Comparison of ENCODE assay signal across 10 cellular contexts in genomic region chr16:72876981-72877373, GRCh38.
A peak's percentile ranks its signal among the peaks of the same experiment; 100 is the strongest.
DNase-seq lines count a peak whose midpoint lies in the region; ATAC-seq and TF ChIP-seq lines count a peak whose summit lies in the region.
"Had no signal": no experiment of that assay in that cellular context is flagged by ENCODE, and none has a peak within 500 bp of the region (broad histone marks: within the 10 kb centered on the region; RNA-seq: fewer than 3 reads in every experiment).

No MANE protein-coding gene starts in this region.

- peak in 3 of 4 donors; percentile 11 to 36 (median 30) for ATAC-seq in right lobe of liver
- ATAC-seq in activated CD4-positive, alpha-beta T cell treated with anti-CD3 and anti-CD28 coated beads for 36 hours = no peak
- ATAC-seq in gastroesophageal sphincter = no peak
- no peak for ATAC-seq in HG03045 (IDR thresholded peaks at IDR 0.05; ENCODE audit: unreplicated experiment)

- no peak overlapping the region for H3K4me3 ChIP-seq in right lobe of liver
- H3K4me3 ChIP-seq in gastroesophageal sphincter = no peak overlapping the region

- H3K27me3 Mint-ChIP-seq in activated naive CD4-positive, alpha-beta T cell treated with anti-CD3 and anti-CD28 coated beads, Interleukin-2, amount 10 ng/mL, durations not matched to agents 7 days and 5 days = peaks cover 1% of the 10 kb centered on the region
- no peaks in the 10 kb centered on the region for H3K27me3 Mint-ChIP-seq in type B pancreatic cell
- H3K27me3 Mint-ChIP-seq in activated CD4-positive, alpha-beta T cell treated with anti-CD3 and anti-CD28 coated beads for 36 hours = peaks cover 2% of the 10 kb centered on the region

- H3K9me3 Mint-ChIP-seq in activated naive CD4-positive, alpha-beta T cell treated with anti-CD3 and anti-CD28 coated beads, Interleukin-2, amount 10 ng/mL, durations not matched to agents 7 days and 5 days = no peaks in the 10 kb centered on the region
- no peaks in the 10 kb centered on the region for H3K9me3 Mint-ChIP-seq in type B pancreatic cell
- H3K9me3 Mint-ChIP-seq in activated CD4-positive, alpha-beta T cell treated with anti-CD3 and anti-CD28 coated beads for 36 hours (ENCODE audit: low read depth) = no peaks in the 10 kb centered on the region

- no peaks in the 10 kb centered on the region for H3K36me3 ChIP-seq in right lobe of liver
- H3K36me3 ChIP-seq in gastroesophageal sphincter = no peaks in the 10 kb centered on the region

- H3K4me1 ChIP-seq in right lobe of liver = peaks cover 0 to 34% (median 13%) of the 10 kb centered on the region in 4 donors
- H3K4me1 ChIP-seq in gastroesophageal sphincter = peaks cover 0 to 22% (median 0%) of the 10 kb centered on the region in 3 donors

- H3K36me3 Mint-ChIP-seq in activated naive CD4-positive, alpha-beta T cell treated with anti-CD3 and anti-CD28 coated beads, Interleukin-2, amount 10 ng/mL, durations not matched to agents 7 days and 5 days = no peaks in the 10 kb centered on the region
- peaks cover 40% of the 10 kb centered on the region for H3K36me3 Mint-ChIP-seq in type B pancreatic cell
- H3K36me3 Mint-ChIP-seq in activated CD4-positive, alpha-beta T cell treated with anti-CD3 and anti-CD28 coated beads for 36 hours (ENCODE audit: low read depth) = no peaks in the 10 kb centered on the region

- TF ChIP-seq CTCF in right lobe of liver (IDR thresholded peaks at IDR 0.05) (no peak), type B pancreatic cell (conservative IDR thresholded peaks at IDR 0.05) (no peak), gastroesophageal sphincter (IDR thresholded peaks at IDR 0.05) (no peak)

- peaks cover 23% of the 10 kb centered on the region for H3K4me1 Mint-ChIP-seq in activated naive CD4-positive, alpha-beta T cell treated with anti-CD3 and anti-CD28 coated beads, Interleukin-2, amount 10 ng/mL, durations not matched to agents 7 days and 5 days
- H3K4me1 Mint-ChIP-seq in type B pancreatic cell (ENCODE audit: unreplicated experiment) = peaks cover 20% of the 10 kb centered on the region
- peaks cover 8% of the 10 kb centered on the region for H3K4me1 Mint-ChIP-seq in activated CD4-positive, alpha-beta T cell treated with anti-CD3 and anti-CD28 coated beads for 36 hours

- TF ChIP-seq EP300 in gastroesophageal sphincter (IDR thresholded peaks at IDR 0.05) = no peak

- POLR2A ChIA-PET in activated CD4-positive, alpha-beta T cell treated with anti-CD3 and anti-CD28 coated beads for 36 hours (lab: Charles Lee) = no interaction called here

- H3K9me3 ChIP-seq in right lobe of liver (no peaks in the 10 kb centered on the region), gastroesophageal sphincter (no peaks in the 10 kb centered on the region)

- intact Hi-C loops in right lobe of liver (cut with DNase I) = no loop called here
- intact Hi-C loops in activated CD4-positive, alpha-beta T cell treated with anti-CD3 and anti-CD28 coated beads for 36 hours (cut with DNase I, micrococcal nuclease) = no loop called here

- H3K27ac ChIP-seq in angular gyrus (ENCODE audit: low read depth, low read length) (peak overlapping the region; percentile 5), right lobe of liver (peak overlapping the region; percentile 0 to 59 (median 50)), gastroesophageal sphincter (peak overlapping the region in 1 of 4 donors; percentile 48)

- no peak overlapping the region for H3K4me3 Mint-ChIP-seq in activated naive CD4-positive, alpha-beta T cell treated with anti-CD3 and anti-CD28 coated beads, Interleukin-2, amount 10 ng/mL, durations not matched to agents 7 days and 5 days
- peak overlapping the region; percentile 56 for H3K4me3 Mint-ChIP-seq in type B pancreatic cell
- H3K4me3 Mint-ChIP-seq in activated CD4-positive, alpha-beta T cell treated with anti-CD3 and anti-CD28 coated beads for 36 hours = no peak overlapping the region

- CTCF ChIA-PET in activated naive CD4-positive, alpha-beta T cell treated with anti-CD3 and anti-CD28 coated beads, Interleukin-2, amount 10 ng/mL, durations not matched to agents 7 days and 5 days (lab: Charles Lee) = interaction anchor here (0.7 to 2.6 kb wide), 3 partner anchors 20 to 168 kb away, joined by 3 to 8 read pairs (median 4); no protein-coding TSS in a partner anchor
- CTCF ChIA-PET in activated CD4-positive, alpha-beta T cell treated with anti-CD3 and anti-CD28 coated beads for 36 hours (lab: Charles Lee) = no interaction called here

- peak overlapping the region; percentile 33 for H3K27ac Mint-ChIP-seq in activated naive CD4-positive, alpha-beta T cell treated with anti-CD3 and anti-CD28 coated beads, Interleukin-2, amount 10 ng/mL, durations not matched to agents 7 days and 5 days
- H3K27ac Mint-ChIP-seq in type B pancreatic cell = peak overlapping the region; percentile 95
- H3K27ac Mint-ChIP-seq in activated CD4-positive, alpha-beta T cell treated with anti-CD3 and anti-CD28 coated beads for 36 hours = no peak overlapping the region

- H3K27me3 ChIP-seq in right lobe of liver (no peaks in the 10 kb centered on the region), gastroesophageal sphincter (no peaks in the 10 kb centered on the region)

- no peak for TF ChIP-seq POLR2A in right lobe of liver (IDR thresholded peaks at IDR 0.05)
- no peak for TF ChIP-seq POLR2A in gastroesophageal sphincter (IDR thresholded peaks at IDR 0.05)

- WGBS in right lobe of liver (ENCODE audit: insufficient coverage, low coverage, low lambda C conversion rate, missing lambda C conversion rate) = 45% methylated on average over 6 of the region's 9 CpGs
- 85 to 88% methylated on average over 4 to 9 of the region's 9 CpGs for WGBS in gastroesophageal sphincter (ENCODE audit: low coverage in 1 of 2), 2 donors

- DNase-seq in activated naive CD4-positive, alpha-beta T cell treated with anti-CD3 and anti-CD28 coated beads, Interleukin-2, amount 10 ng/mL, durations not matched to agents 7 days and 5 days = no peak
- DNase-seq in activated naive CD4-positive, alpha-beta T cell treated with Interleukin-2 at 50 U/mL for 16 hours = no peak
- DNase-seq in right lobe of liver = no peak
- DNase-seq in type B pancreatic cell (ENCODE audit: extremely low spot score, unreplicated experiment) = no peak
- no peak for DNase-seq in activated CD4-positive, alpha-beta T cell treated with anti-CD3 and anti-CD28 coated beads for 36 hours
- DNase-seq: activated CD4-positive, alpha-beta T cell treated with anti-CD3 and anti-CD28 coated beads, Interleukin-2, amount 50 U/mL, for 4 hours; NCI-H1694 had no signal

Comparison
In these comparisons a context has a peak if more than half of its experiments do, and no peak if none do; other contexts are left out.
1. ATAC-seq: peak in right lobe of liver (3 of 4); none in activated CD4-positive, alpha-beta T cell treated with anti-CD3 and anti-CD28 coated beads for 36 hours (single experiment), gastroesophageal sphincter (single experiment) and HG03045 (single experiment).